8 cellular contexts compared by ENCODE assay signal in genomic region chr15:41774062-41774872, GRCh38. TPM values are rescaled to one million over a fixed set of nuclear protein-coding genes. Genes with fewer than 3 reads are reported as not detected.
DNase-seq lines count a peak whose midpoint lies in the region; ATAC-seq and TF ChIP-seq lines count a peak whose summit lies in the region.

Gene MAPKBP1, plus strand, starts transcription at chr15:41774484. Its CDS starts 792 bp downstream, at chr15:41775276.

- peak; percentile 94 for TF ChIP-seq CTCF in GM13976 (IDR thresholded peaks at IDR 0.05; ENCODE audit: borderline replicate concordance, control extremely low read depth, extremely low read depth, insufficient read depth, missing control alignments)

- DNase-seq in GM13976 (ENCODE audit: low spot score) (peak; percentile 97), NCI-H146 (lab: John Stamatoyannopoulos, UW) (peak; percentile 92), T-helper 1 cell (peak; percentile 96 to 99 (median 97)), amniotic epithelial cell (ENCODE audit: low read depth) (peak; percentile 98), left cardiac atrium (peak; percentile 98), posterior vena cava (ENCODE audit: low spot score) (peak; percentile 99), ureter (ENCODE audit: low spot score) (peak; percentile 98)

- intact Hi-C loops in left cardiac atrium (cut with DNase I) = loop anchor here (5.0 to 10.0 kb wide), 3 partner anchors 38 to 211 kb away; no protein-coding TSS in a partner anchor
- intact Hi-C loops in posterior vena cava (cut with DNase I) = loop anchor here (1.0 to 10.0 kb wide), 4 partner anchors 37 to 283 kb away; no protein-coding TSS in a partner anchor

- in situ Hi-C loops in GM13976 (cut with MboI; ENCODE audit: low sequenced_read_pairs, unreplicated experiment) = loop anchor here (5.0 kb wide), 1 partner anchor 33 kb away; no protein-coding TSS in a partner anchor

- ATAC-seq in HG02870 (IDR thresholded peaks at IDR 0.05; ENCODE audit: unreplicated experiment) (peak; percentile 76), left cardiac atrium (peak; percentile 97)

RNA-seq across cellular contexts. Expression of gene MAPKBP1, which starts in this region (rescaled TPM):
- total RNA-seq in left cardiac atrium (10 to 100 TPM; 13.9 to 19.0 TPM), posterior vena cava (10 to 100 TPM; 26.5 to 27.9 TPM), ureter (39.6 TPM)

Comparison
In these comparisons a context has a peak if more than half of its experiments do, and no peak if none do; other contexts are left out.
1. Peak in every context shown above with its lines: DNase-seq and ATAC-seq.